In genomic region chrX:53073115-53073581, GRCh38 we compare ENCODE assay signal across 8 cellular contexts. TPM values are rescaled to one million over a fixed set of nuclear protein-coding genes. Genes with fewer than 3 reads are reported as not detected.
DNase-seq lines count a peak whose midpoint lies in the region; ATAC-seq and TF ChIP-seq lines count a peak whose summit lies in the region.

No MANE protein-coding gene starts in this region.

- POLR2A ChIA-PET in CD8-positive, alpha-beta memory T cell (lab: Charles Lee), result interaction anchor here (0.6 to 2.7 kb wide), 2 partner anchors 8 to 608 kb away, joined by 3 to 28 read pairs; partner anchors contain the start of gene TSPYL2

- no peak overlapping the region for H3K9ac ChIP-seq in SK-N-MC (ENCODE audit: insufficient read length)

- intact Hi-C loops in left ventricle myocardium superior (cut with micrococcal nuclease), result no loop called here

- no peak for DNase-seq in CD8-positive, alpha-beta memory T cell
- DNase-seq in M059J (ENCODE audit: low read depth) (peak; percentile 28), SK-N-MC (ENCODE audit: low read depth, low spot score) (no peak), nephron progenitor cell (no peak), AG20443 (ENCODE audit: low spot score) (no peak), left ventricle myocardium superior (no peak)
- DNase-seq in stimulated activated CD4-positive, alpha-beta T cell treated with anti-CD3 and anti-CD28 coated beads, Interleukin-4, amount 100 ng/mL, for 24 hours, result no peak

- H3K27me3 ChIP-seq in CD8-positive, alpha-beta memory T cell (ENCODE audit: insufficient read depth, low read length, poor library complexity, severe bottlenecking), result no peaks in the 10 kb centered on the region

- no peaks in the 10 kb centered on the region for H3K36me3 Mint-ChIP-seq in CD8-positive, alpha-beta memory T cell
- H3K36me3 Mint-ChIP-seq in nephron progenitor cell (ENCODE audit: low read depth), result peaks cover 8% of the 10 kb centered on the region

- TF ChIP-seq CTCF in nephron progenitor cell (IDR thresholded peaks at IDR 0.05), result no peak

- H3K4me3 ChIP-seq in CD8-positive, alpha-beta memory T cell (ENCODE audit: low read length), result no peak overlapping the region
- no peak overlapping the region for H3K4me3 ChIP-seq in SK-N-MC

- CTCF ChIA-PET in CD8-positive, alpha-beta memory T cell (lab: Charles Lee), result interaction anchor here (1.1 to 1.7 kb wide), 2 partner anchors 14 to 15 kb away, joined by 3 to 8 read pairs; no protein-coding TSS in a partner anchor

- no peaks in the 10 kb centered on the region for H3K9me3 ChIP-seq in CD8-positive, alpha-beta memory T cell (ENCODE audit: low read length)
- H3K9me3 ChIP-seq in SK-N-MC (ENCODE audit: low read depth, low read length), result no peaks in the 10 kb centered on the region

- peaks cover 10 to 19% (median 13%) of the 10 kb centered on the region in 3 donors for H3K4me1 Mint-ChIP-seq in CD8-positive, alpha-beta memory T cell
- peaks cover 23% of the 10 kb centered on the region for H3K4me1 Mint-ChIP-seq in nephron progenitor cell

- H3K27ac Mint-ChIP-seq in CD8-positive, alpha-beta memory T cell, result peak overlapping the region in 4 of 8 donors; percentile 34 to 80 (median 50)
- peak overlapping the region; percentile 96 for H3K27ac Mint-ChIP-seq in nephron progenitor cell

- no peaks in the 10 kb centered on the region for H3K9me3 Mint-ChIP-seq in CD8-positive, alpha-beta memory T cell
- peaks cover 53% of the 10 kb centered on the region for H3K9me3 Mint-ChIP-seq in nephron progenitor cell

- no peak overlapping the region for H3K27ac ChIP-seq in CD8-positive, alpha-beta memory T cell (ENCODE audit: low read depth, low read length)
- peak overlapping the region; percentile 75; the same call in 1 of the 2 replicates for H3K27ac ChIP-seq in SK-N-MC

- ATAC-seq in GM18868 (IDR thresholded peaks at IDR 0.05; ENCODE audit: unreplicated experiment) (no peak), left ventricle myocardium superior (no peak)

- peak overlapping the region; percentile 13 to 79 (median 49) for H3K4me3 Mint-ChIP-seq in CD8-positive, alpha-beta memory T cell
- H3K4me3 Mint-ChIP-seq in nephron progenitor cell, result peak overlapping the region; percentile 39

- no peaks in the 10 kb centered on the region for H3K36me3 ChIP-seq in CD8-positive, alpha-beta memory T cell (ENCODE audit: insufficient read depth, low read length)
- no peaks in the 10 kb centered on the region for H3K36me3 ChIP-seq in SK-N-MC (ENCODE audit: insufficient read depth, low read length)

- H3K27me3 Mint-ChIP-seq in CD8-positive, alpha-beta memory T cell, result peaks cover 0 to 7% of the 10 kb centered on the region in 2 donors
- peaks cover 3% of the 10 kb centered on the region for H3K27me3 Mint-ChIP-seq in nephron progenitor cell (ENCODE audit: low read depth, poor library complexity)

- peaks cover 7% of the 10 kb centered on the region for H3K4me1 ChIP-seq in CD8-positive, alpha-beta memory T cell (ENCODE audit: insufficient read depth, low read length)

RNA-seq across cellular contexts. Expression of gene TSPYL2, which starts 9.0 kb away (rescaled TPM):
- total RNA-seq in CD8-positive, alpha-beta memory T cell, result 10 to 100 TPM; 38.4 to 47.9 TPM
- 23.1 TPM for polyA plus RNA-seq in CD8-positive, alpha-beta memory T cell
- total RNA-seq in M059J (2014; rRNA removed; shearing (Covaris generic)), result 4.9 and 18.5 TPM in 2 replicates
- 38.6 TPM for total RNA-seq in left ventricle myocardium superior

RNA-seq across cellular contexts. Expression of gene KANTR, which starts 20.8 kb away (rescaled TPM):
- total RNA-seq in CD8-positive, alpha-beta memory T cell, result 1 to 10 TPM; 4.6 to 4.8 TPM
- polyA plus RNA-seq in CD8-positive, alpha-beta memory T cell, result 1.6 TPM
- 3.3 TPM in 2 replicates for total RNA-seq in M059J (2014; rRNA removed; shearing (Covaris generic))
- total RNA-seq in left ventricle myocardium superior, result 4.8 TPM

RNA-seq across cellular contexts. Expression of gene GPR173, which starts 24.6 kb away (rescaled TPM):
- not detected for total RNA-seq in CD8-positive, alpha-beta memory T cell
- not detected for polyA plus RNA-seq in CD8-positive, alpha-beta memory T cell
- 0.54 and 0.81 TPM in 2 replicates for total RNA-seq in M059J (2014; rRNA removed; shearing (Covaris generic))
- 0.50 TPM for total RNA-seq in left ventricle myocardium superior
